ENCODE assay signal across 8 cellular contexts in genomic region chr19:43574424-43575155, GRCh38. TPM values are rescaled to one million over a fixed set of nuclear protein-coding genes. Genes with fewer than 3 reads are reported as not detected.
DNase-seq lines count a peak whose midpoint lies in the region; ATAC-seq lines count a peak whose summit lies in the region.

No MANE protein-coding gene starts in this region.

- H3K36me3 Mint-ChIP-seq in activated naive CD4-positive, alpha-beta T cell treated with anti-CD3 and anti-CD28 coated beads, Interleukin-2, amount 10 ng/mL, durations not matched to agents 7 days and 5 days, result peaks cover 14% of the 10 kb centered on the region
- H3K36me3 Mint-ChIP-seq in activated CD4-positive, alpha-beta memory T cell treated with anti-CD3 and anti-CD28 coated beads for 36 hours, result peaks cover 1% of the 10 kb centered on the region
- H3K36me3 Mint-ChIP-seq in stimulated activated memory B cell treated with anti-CD40 and anti-IgM and Interleukin-4, amounts not matched to agents 10 μg/mL and 1 μg/mL and 100 μg/mL, for 72 hours, result peaks cover 15% of the 10 kb centered on the region

- ATAC-seq in stimulated activated memory B cell treated with anti-CD40 and anti-IgM and Interleukin-4, amounts not matched to agents 10 μg/mL and 1 μg/mL and 100 μg/mL, for 72 hours, result no peak
- no peak for ATAC-seq in GM21381 (IDR thresholded peaks at IDR 0.05; ENCODE audit: unreplicated experiment)

- H3K27me3 Mint-ChIP-seq in activated naive CD4-positive, alpha-beta T cell treated with anti-CD3 and anti-CD28 coated beads, Interleukin-2, amount 10 ng/mL, durations not matched to agents 7 days and 5 days, result peaks cover 19% of the 10 kb centered on the region
- H3K27me3 Mint-ChIP-seq in activated CD4-positive, alpha-beta memory T cell treated with anti-CD3 and anti-CD28 coated beads for 36 hours, result no peaks in the 10 kb centered on the region
- no peaks in the 10 kb centered on the region for H3K27me3 Mint-ChIP-seq in stimulated activated memory B cell treated with anti-CD40 and anti-IgM and Interleukin-4, amounts not matched to agents 10 μg/mL and 1 μg/mL and 100 μg/mL, for 72 hours

- peak overlapping the region; percentile 97 for H3K4me3 Mint-ChIP-seq in activated naive CD4-positive, alpha-beta T cell treated with anti-CD3 and anti-CD28 coated beads, Interleukin-2, amount 10 ng/mL, durations not matched to agents 7 days and 5 days
- H3K4me3 Mint-ChIP-seq in activated CD4-positive, alpha-beta memory T cell treated with anti-CD3 and anti-CD28 coated beads for 36 hours, result peak overlapping the region; percentile 96
- H3K4me3 Mint-ChIP-seq in stimulated activated memory B cell treated with anti-CD40 and anti-IgM and Interleukin-4, amounts not matched to agents 10 μg/mL and 1 μg/mL and 100 μg/mL, for 72 hours, result peak overlapping the region; percentile 96

- CTCF ChIA-PET in activated naive CD4-positive, alpha-beta T cell treated with anti-CD3 and anti-CD28 coated beads, Interleukin-2, amount 10 ng/mL, durations not matched to agents 7 days and 5 days (lab: Charles Lee), result interaction anchor here (0.7 to 4.5 kb wide), 4 partner anchors 9 to 128 kb away, joined by 3 to 28 read pairs (median 14); partner anchors contain the start of genes IRGQ and ZNF576
- CTCF ChIA-PET in activated CD4-positive, alpha-beta memory T cell treated with anti-CD3 and anti-CD28 coated beads for 36 hours (lab: Charles Lee), result interaction anchor here (0.6 to 5.7 kb wide), 10 partner anchors 10 to 235 kb away, joined by 3 to 56 read pairs (median 3); partner anchors contain the start of genes IRGQ and ZNF576

- peak overlapping the region; percentile 90 for H3K27ac Mint-ChIP-seq in activated naive CD4-positive, alpha-beta T cell treated with anti-CD3 and anti-CD28 coated beads, Interleukin-2, amount 10 ng/mL, durations not matched to agents 7 days and 5 days
- H3K27ac Mint-ChIP-seq in activated CD4-positive, alpha-beta memory T cell treated with anti-CD3 and anti-CD28 coated beads for 36 hours, result peak overlapping the region; percentile 86
- H3K27ac Mint-ChIP-seq in stimulated activated memory B cell treated with anti-CD40 and anti-IgM and Interleukin-4, amounts not matched to agents 10 μg/mL and 1 μg/mL and 100 μg/mL, for 72 hours, result peak overlapping the region; percentile 98

- peak overlapping the region; percentile 78 for H3K4me3 ChIP-seq in iPS-11a (ENCODE audit: low read depth, low read length)

- no peak for DNase-seq in activated naive CD4-positive, alpha-beta T cell treated with anti-CD3 and anti-CD28 coated beads, Interleukin-2, amount 10 ng/mL, durations not matched to agents 7 days and 5 days
- DNase-seq in activated naive CD4-positive, alpha-beta T cell treated with anti-CD3 and anti-CD28 coated beads, Interleukin-2, amount 50 U/mL, for 16 hours, result no peak
- no peak for DNase-seq in activated CD4-positive, alpha-beta memory T cell treated with anti-CD3 and anti-CD28 coated beads for 36 hours
- no peak for DNase-seq in COR-L47 (lab: John Stamatoyannopoulos, UW)
- no peak for DNase-seq in NCI-H1694 (lab: John Stamatoyannopoulos, UW)

- peaks cover 45% of the 10 kb centered on the region for H3K4me1 Mint-ChIP-seq in activated naive CD4-positive, alpha-beta T cell treated with anti-CD3 and anti-CD28 coated beads, Interleukin-2, amount 10 ng/mL, durations not matched to agents 7 days and 5 days
- H3K4me1 Mint-ChIP-seq in activated CD4-positive, alpha-beta memory T cell treated with anti-CD3 and anti-CD28 coated beads for 36 hours (ENCODE audit: low read depth), result peaks cover 31% of the 10 kb centered on the region
- peaks cover 44% of the 10 kb centered on the region for H3K4me1 Mint-ChIP-seq in stimulated activated memory B cell treated with anti-CD40 and anti-IgM and Interleukin-4, amounts not matched to agents 10 μg/mL and 1 μg/mL and 100 μg/mL, for 72 hours

- intact Hi-C loops in activated CD4-positive, alpha-beta memory T cell treated with anti-CD3 and anti-CD28 coated beads for 36 hours (cut with micrococcal nuclease), result loop anchor here (1.0 to 2.0 kb wide), 4 partner anchors 12 to 42 kb away; partner anchors contain the start of genes IRGQ, ZNF575 and ZNF576

- POLR2A ChIA-PET in activated CD4-positive, alpha-beta memory T cell treated with anti-CD3 and anti-CD28 coated beads for 36 hours (lab: Charles Lee), result interaction anchor here (0.7 to 1.5 kb wide), 4 partner anchors 11 to 21 kb away, joined by 3 to 17 read pairs (median 4); partner anchors contain the start of genes IRGQ and ZNF576

- H3K9me3 Mint-ChIP-seq in activated naive CD4-positive, alpha-beta T cell treated with anti-CD3 and anti-CD28 coated beads, Interleukin-2, amount 10 ng/mL, durations not matched to agents 7 days and 5 days, result no peaks in the 10 kb centered on the region
- H3K9me3 Mint-ChIP-seq in activated CD4-positive, alpha-beta memory T cell treated with anti-CD3 and anti-CD28 coated beads for 36 hours, result no peaks in the 10 kb centered on the region
- no peaks in the 10 kb centered on the region for H3K9me3 Mint-ChIP-seq in stimulated activated memory B cell treated with anti-CD40 and anti-IgM and Interleukin-4, amounts not matched to agents 10 μg/mL and 1 μg/mL and 100 μg/mL, for 72 hours

RNA-seq across cellular contexts. Expression of gene XRCC1, which starts 0.7 kb away (rescaled TPM):
- 10 to 100 TPM; 42.5 to 43.0 TPM for total RNA-seq in activated CD4-positive, alpha-beta memory T cell treated with anti-CD3 and anti-CD28 coated beads for 36 hours

RNA-seq across cellular contexts. Expression of gene PINLYP, which starts 1.0 kb away (rescaled TPM):
- 1 to 10 TPM; 2.2 to 3.7 TPM for total RNA-seq in activated CD4-positive, alpha-beta memory T cell treated with anti-CD3 and anti-CD28 coated beads for 36 hours

RNA-seq across cellular contexts. Expression of gene IRGQ, which starts 21.3 kb away (rescaled TPM):
- 10 to 100 TPM; 18.3 to 19.9 TPM for total RNA-seq in activated CD4-positive, alpha-beta memory T cell treated with anti-CD3 and anti-CD28 coated beads for 36 hours

RNA-seq across cellular contexts. Expression of gene ZNF576, which starts 21.8 kb away (rescaled TPM):
- 10 to 100 TPM; 12.6 to 14.1 TPM for total RNA-seq in activated CD4-positive, alpha-beta memory T cell treated with anti-CD3 and anti-CD28 coated beads for 36 hours

RNA-seq across cellular contexts. Expression of gene SRRM5, which starts 37.3 kb away (rescaled TPM):
- under 1 TPM; 0.39 to 0.59 TPM for total RNA-seq in activated CD4-positive, alpha-beta memory T cell treated with anti-CD3 and anti-CD28 coated beads for 36 hours
